ENCODE assay signal across 8 cellular contexts in genomic region chr11:44565746-44566558, GRCh38. TPM values are rescaled to one million over a fixed set of nuclear protein-coding genes. Genes with fewer than 3 reads are reported as not detected.
DNase-seq lines count a peak whose midpoint lies in the region; ATAC-seq and TF ChIP-seq lines count a peak whose summit lies in the region.

No MANE protein-coding gene starts in this region.

- H3K9me3 Mint-ChIP-seq in activated T-helper 17 cell treated with anti-CD3 and anti-CD28 coated beads, Interleukin-2, amount 50 U/mL, for 72 hours = no peaks in the 10 kb centered on the region
- H3K9me3 Mint-ChIP-seq in type B pancreatic cell = no peaks in the 10 kb centered on the region

- no peaks in the 10 kb centered on the region for H3K36me3 ChIP-seq in heart right ventricle

- no peaks in the 10 kb centered on the region for H3K27me3 Mint-ChIP-seq in activated T-helper 17 cell treated with anti-CD3 and anti-CD28 coated beads, Interleukin-2, amount 50 U/mL, for 72 hours
- peaks cover 6% of the 10 kb centered on the region for H3K27me3 Mint-ChIP-seq in type B pancreatic cell

- WGBS in heart right ventricle, 2 donors = 26 to 30% methylated on average over 29 of the region's 29 CpGs

- peak overlapping the region; percentile 91 for H3K4me3 Mint-ChIP-seq in activated T-helper 17 cell treated with anti-CD3 and anti-CD28 coated beads, Interleukin-2, amount 50 U/mL, for 72 hours
- H3K4me3 Mint-ChIP-seq in type B pancreatic cell = peak overlapping the region; percentile 82

- no peaks in the 10 kb centered on the region for H3K27me3 ChIP-seq in heart right ventricle

- H3K36me3 Mint-ChIP-seq in activated T-helper 17 cell treated with anti-CD3 and anti-CD28 coated beads, Interleukin-2, amount 50 U/mL, for 72 hours (ENCODE audit: low read depth) = peaks cover 55% of the 10 kb centered on the region
- peaks cover 4% of the 10 kb centered on the region for H3K36me3 Mint-ChIP-seq in type B pancreatic cell

- peak in 1 of 2 donors; percentile 20 for DNase-seq in heart right ventricle
- no peak for DNase-seq in left ventricle myocardium superior
- no peak for DNase-seq in left colon
- no peak for DNase-seq in type B pancreatic cell (ENCODE audit: extremely low spot score, unreplicated experiment)
- DNase-seq in cerebellar cortex (ENCODE audit: low spot score) = no peak
- DNase-seq in NCI-H1048 (lab: John Stamatoyannopoulos, UW) = no peak

- peaks cover 15 to 75% (median 58%) of the 10 kb centered on the region in 9 donors for H3K4me1 ChIP-seq in heart right ventricle

- peak overlapping the region; percentile 93 for H3K27ac Mint-ChIP-seq in activated T-helper 17 cell treated with anti-CD3 and anti-CD28 coated beads, Interleukin-2, amount 50 U/mL, for 72 hours
- no peak overlapping the region for H3K27ac Mint-ChIP-seq in type B pancreatic cell

- peak in 2 of 9 donors; percentile 4 to 7 for TF ChIP-seq CTCF in heart right ventricle (IDR thresholded peaks at IDR 0.05)
- peak; percentile 6 for TF ChIP-seq CTCF in type B pancreatic cell (conservative IDR thresholded peaks at IDR 0.05)

- peak overlapping the region; percentile 28 to 99 (median 74) for H3K27ac ChIP-seq in heart right ventricle

- peaks cover 23% of the 10 kb centered on the region for H3K4me1 Mint-ChIP-seq in activated T-helper 17 cell treated with anti-CD3 and anti-CD28 coated beads, Interleukin-2, amount 50 U/mL, for 72 hours
- peaks cover 34% of the 10 kb centered on the region for H3K4me1 Mint-ChIP-seq in type B pancreatic cell (ENCODE audit: unreplicated experiment)

- no peaks in the 10 kb centered on the region for H3K9me3 ChIP-seq in heart right ventricle

- intact Hi-C loops in heart right ventricle (cut with DNase I) (loop anchor here in 6 of 10 donors (5.0 to 10.0 kb wide), 4 partner anchors 36 to 539 kb away; partner anchors contain the start of gene TSPAN18 (in 1 of the 6)), left ventricle myocardium superior (cut with micrococcal nuclease) (no loop called here), left colon (cut with DNase I, micrococcal nuclease) (no loop called here)

- H3K4me3 ChIP-seq in heart right ventricle = peak overlapping the region; percentile 48 to 80 (median 64)

- ATAC-seq in heart right ventricle = no peak
- no peak for ATAC-seq in left ventricle myocardium superior
- ATAC-seq in activated T-helper 17 cell treated with anti-CD3 and anti-CD28 coated beads, Interleukin-2, amount 50 U/mL, for 72 hours (replicated peaks) = no peak
- peak; percentile 18 for ATAC-seq in left colon
- no peak for ATAC-seq in activated CD4-positive, CD25-positive, alpha-beta regulatory T cell treated with anti-CD3 and anti-CD28 coated beads, Interleukin-2, amount 50 U/mL, for 24 hours

RNA-seq across cellular contexts. Expression of gene CD82, which starts 0.5 kb away (rescaled TPM):
- total RNA-seq in heart right ventricle = 10 to 100 TPM; 25.8 to 66.7 (median 35.2) TPM
- 10 to 100 TPM; 18.5 to 70.4 TPM for polyA plus RNA-seq in heart right ventricle
- 58.0 TPM for total RNA-seq in left ventricle myocardium superior
- 100 to 1,000 TPM; 147 to 620 TPM for total RNA-seq in activated T-helper 17 cell treated with anti-CD3 and anti-CD28 coated beads, Interleukin-2, amount 50 U/mL, for 72 hours
- total RNA-seq in left colon = 10 to 100 TPM; 30.0 to 36.1 TPM
- 80.3 and 82.1 TPM in 2 replicates for total RNA-seq in type B pancreatic cell (ENCODE audit: low replicate concordance)

Comparison
In these comparisons a context has a peak if more than half of its experiments do, and no peak if none do; other contexts are left out.
1. intact Hi-C loops: an anchor here in heart right ventricle (5.0 to 10.0 kb wide); none called in left ventricle myocardium superior and left colon.